ENCODE assay signal across 25 cellular contexts in genomic region chr9:28821240-28821639, GRCh38.
"Had no signal": no experiment of that assay in that cellular context is flagged by ENCODE, and none has a peak within 500 bp of the region (broad histone marks: within the 10 kb centered on the region; RNA-seq: fewer than 3 reads in every experiment).

No MANE protein-coding gene starts in this region.

- ATAC-seq: gastrocnemius medialis; heart right ventricle; left colon; left ventricle myocardium superior; stimulated activated naive B cell treated with anti-CD40 and anti-IgM and Interleukin-4, amounts not matched to agents 10 μg/mL and 1 μg/mL and 100 μg/mL, for 72 hours; stimulated activated naive CD8-positive, alpha-beta T cell treated with anti-CD3 and anti-CD28 coated beads, Interleukin-15, amount 100 ng/mL, for 72 hours had no signal

- H3K4me3 ChIP-seq: dorsolateral prefrontal cortex, esophagus muscularis mucosa, gastrocnemius medialis, heart right ventricle, lung, ovary, right atrium auricular region, sigmoid colon, skin epidermis, testis, tibial nerve had no signal

- H3K9me3 ChIP-seq: esophagus muscularis mucosa, gastrocnemius medialis, ovary, right atrium auricular region, sigmoid colon, testis, tibial nerve had no signal

- H3K27me3 ChIP-seq: dorsolateral prefrontal cortex, esophagus muscularis mucosa, gastrocnemius medialis, heart right ventricle, ovary, right atrium auricular region, sigmoid colon, testis, tibial nerve had no signal

- H3K27ac Mint-ChIP-seq: naive B cell; nephron; stimulated activated naive B cell treated with anti-CD40 and anti-IgM and Interleukin-4, amounts not matched to agents 10 μg/mL and 1 μg/mL and 100 μg/mL, for 72 hours; stimulated activated naive CD8-positive, alpha-beta T cell treated with anti-CD3 and anti-CD28 coated beads, Interleukin-15, amount 100 ng/mL, for 72 hours had no signal

- H3K27me3 Mint-ChIP-seq: naive B cell; stimulated activated naive B cell treated with anti-CD40 and anti-IgM and Interleukin-4, amounts not matched to agents 10 μg/mL and 1 μg/mL and 100 μg/mL, for 72 hours; stimulated activated naive CD8-positive, alpha-beta T cell treated with anti-CD3 and anti-CD28 coated beads, Interleukin-15, amount 100 ng/mL, for 72 hours had no signal

- H3K36me3 ChIP-seq: esophagus muscularis mucosa, gastrocnemius medialis, heart right ventricle, ovary, right atrium auricular region, sigmoid colon, tibial nerve had no signal

- H3K4me1 Mint-ChIP-seq: naive B cell; nephron; stimulated activated naive B cell treated with anti-CD40 and anti-IgM and Interleukin-4, amounts not matched to agents 10 μg/mL and 1 μg/mL and 100 μg/mL, for 72 hours; stimulated activated naive CD8-positive, alpha-beta T cell treated with anti-CD3 and anti-CD28 coated beads, Interleukin-15, amount 100 ng/mL, for 72 hours had no signal

- H3K36me3 Mint-ChIP-seq: naive B cell; stimulated activated naive B cell treated with anti-CD40 and anti-IgM and Interleukin-4, amounts not matched to agents 10 μg/mL and 1 μg/mL and 100 μg/mL, for 72 hours had no signal

- H3K27ac ChIP-seq: dorsolateral prefrontal cortex, epithelial cell of prostate, esophagus muscularis mucosa, gastrocnemius medialis, heart right ventricle, ovary, right atrium auricular region, sigmoid colon, skin epidermis, testis, tibial nerve had no signal

- H3K4me1 ChIP-seq: esophagus muscularis mucosa, gastrocnemius medialis, heart right ventricle, right atrium auricular region, sigmoid colon, testis, tibial nerve had no signal

- H3K4me3 Mint-ChIP-seq: naive B cell; nephron; stimulated activated naive B cell treated with anti-CD40 and anti-IgM and Interleukin-4, amounts not matched to agents 10 μg/mL and 1 μg/mL and 100 μg/mL, for 72 hours; stimulated activated naive CD8-positive, alpha-beta T cell treated with anti-CD3 and anti-CD28 coated beads, Interleukin-15, amount 100 ng/mL, for 72 hours had no signal

- DNase-seq: cortex of kidney; dorsolateral prefrontal cortex; effector memory CD4-positive, alpha-beta T cell; gastrocnemius medialis; heart right ventricle; hypothalamus; left colon; left ventricle myocardium superior; mesenchymal stem cell; naive B cell; nucleus accumbens; ovary; sigmoid colon; stimulated activated CD4-positive, alpha-beta T cell treated with anti-CD3 and anti-CD28 coated beads, Interleukin-2, amount 100 ng/mL, for 24 hours; stimulated activated CD4-positive, alpha-beta T cell treated with anti-CD3 and anti-CD28 coated beads, Interleukin-4, amount 100 ng/mL, for 4 hours; stimulated activated naive B cell treated with anti-CD40 and anti-IgM and Interleukin-4, amounts not matched to agents 10 μg/mL and 1 μg/mL and 100 μg/mL, for 72 hours; stimulated activated naive CD8-positive, alpha-beta T cell treated with anti-CD3 and anti-CD28 coated beads, Interleukin-15, amount 100 ng/mL, for 72 hours; testis had no signal
